13 cellular contexts compared by ENCODE assay signal in the genomic region with DNA sequence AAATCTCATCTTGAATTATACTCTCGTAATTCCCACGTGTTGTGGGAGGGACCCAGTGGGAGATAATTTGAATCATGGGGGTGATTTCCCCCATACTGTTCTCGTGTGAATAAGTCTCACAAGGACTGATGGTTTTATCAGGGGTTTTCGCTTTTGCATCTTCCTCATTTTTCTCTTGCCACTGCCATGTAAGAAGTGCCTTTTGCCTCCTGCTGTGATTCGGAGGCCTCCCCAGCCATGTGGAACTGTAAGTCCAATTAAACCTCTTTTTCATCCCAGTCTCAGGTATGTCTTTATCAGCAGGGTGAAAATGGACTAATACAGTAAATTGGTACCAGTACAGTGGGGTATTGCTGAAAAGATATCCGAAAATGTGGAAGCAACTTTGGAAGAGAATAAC. TPM values are rescaled to one million over a fixed set of nuclear protein-coding genes. Genes with fewer than 3 reads are reported as not detected.
"Had no signal": no experiment of that assay in that cellular context is flagged by ENCODE, and none has a peak within 500 bp of the region (broad histone marks: within the 10 kb centered on the region; RNA-seq: fewer than 3 reads in every experiment).

No MANE protein-coding gene starts in this region.

RNA-seq across cellular contexts. Expression of gene CFAP99, which starts 38.2 kb away (rescaled TPM):
- total RNA-seq: dermis microvascular lymphatic vessel endothelial cell, endodermal cell, endothelial cell of umbilical vein, epithelial cell of proximal tubule, fibroblast of villous mesenchyme, foreskin keratinocyte, frontal cortex, gastrocnemius medialis, gastroesophageal sphincter, glomerular endothelial cell, heart left ventricle, heart right ventricle had no signal
- polyA plus RNA-seq: fibroblast of lung, foreskin keratinocyte, heart left ventricle, heart right ventricle had no signal
